ENCODE assay signal across 14 cellular contexts in the genomic region with DNA sequence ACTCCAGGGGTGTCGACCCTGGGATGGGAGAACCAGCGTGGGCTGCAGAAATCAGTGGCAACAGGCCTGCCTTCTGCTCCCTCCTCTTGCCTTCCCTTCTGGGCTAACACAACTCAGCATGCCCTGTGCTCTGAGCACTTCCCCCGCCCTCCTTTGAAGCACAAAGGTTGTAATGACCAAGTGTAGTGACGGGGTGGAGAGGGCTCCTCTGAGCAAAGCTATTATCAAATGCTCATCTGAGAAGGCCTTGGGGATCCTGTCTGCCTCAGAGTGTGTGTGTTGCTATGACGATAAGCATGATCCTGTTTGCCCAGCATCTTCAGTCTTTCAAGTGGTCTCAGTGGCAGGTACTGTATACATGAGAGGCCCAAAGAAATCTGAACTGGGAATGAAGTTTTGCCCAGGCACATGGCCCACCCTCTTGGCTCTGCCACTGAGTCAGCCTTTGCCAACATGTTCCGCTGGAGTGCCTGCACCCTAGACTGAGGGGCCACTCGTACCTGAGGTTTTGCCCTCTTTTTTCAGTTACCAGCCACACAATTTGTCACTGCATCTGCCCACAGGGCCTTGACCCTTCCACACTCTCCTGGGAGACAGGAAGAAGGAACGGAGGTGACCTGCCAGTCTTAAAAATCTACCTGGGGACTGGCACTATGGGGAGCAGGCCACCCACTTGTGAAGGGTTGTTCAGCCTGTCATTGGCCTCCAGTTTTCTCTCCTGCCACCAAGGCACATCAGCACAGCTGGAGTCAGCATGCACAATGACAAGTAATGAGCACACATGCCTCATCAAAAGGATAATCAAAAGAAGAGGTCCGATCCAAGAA.
A peak's percentile ranks its signal among the peaks of the same experiment; 100 is the strongest.
DNase-seq lines count a peak whose midpoint lies in the region; ATAC-seq, FAIRE-seq and TF ChIP-seq lines count a peak whose summit lies in the region.
"Had no signal": no experiment of that assay in that cellular context is flagged by ENCODE, and none has a peak within 500 bp of the region (broad histone marks: within the 10 kb centered on the region; RNA-seq: fewer than 3 reads in every experiment).

No MANE protein-coding gene starts in this region.

- H3K4me3 Mint-ChIP-seq in CD8-positive, alpha-beta memory T cell, result no peak overlapping the region
- no peak overlapping the region for H3K4me3 Mint-ChIP-seq in stimulated activated memory B cell treated with anti-CD40 and anti-IgM and Interleukin-4, amounts not matched to agents 10 μg/mL and 1 μg/mL and 100 μg/mL, for 72 hours
- H3K4me3 Mint-ChIP-seq: activated naive CD4-positive, alpha-beta T cell treated with anti-CD3 and anti-CD28 coated beads, Interleukin-2, amount 50 U/mL, for 24 hours; stimulated activated naive CD8-positive, alpha-beta T cell treated with anti-CD3 and anti-CD28 coated beads, Interleukin-15, Interleukin-2, amounts not matched to agents 100 ng/mL and 50 ng/mL, for 24 hours had no signal

- POLR2A ChIA-PET in CD8-positive, alpha-beta memory T cell (lab: Charles Lee), result no interaction called here

- in situ Hi-C loops in G401 (cut with HindIII; ENCODE audit: low sequenced_read_pairs), result no loop called here

- H3K9me3 ChIP-seq in esophagus (ENCODE audit: control insufficient read depth in 2 of 2, insufficient read depth in 1 of 2, low read depth in 1 of 2, low read length in 1 of 2), result no peaks in the 10 kb centered on the region
- H3K9me3 ChIP-seq in neural cell (ENCODE audit: low read length), result no peaks in the 10 kb centered on the region
- no peaks in the 10 kb centered on the region for H3K9me3 ChIP-seq in kidney (ENCODE audit: control insufficient read depth in 1 of 2, low read length in 2 of 2)
- H3K9me3 ChIP-seq in CD8-positive, alpha-beta memory T cell (ENCODE audit: low read length), result no peaks in the 10 kb centered on the region
- H3K9me3 ChIP-seq: SJSA1 had no signal

- no peak for TF ChIP-seq CTCF in neural cell (IDR thresholded peaks at IDR 0.05; ENCODE audit: poor library complexity, severe bottlenecking)
- no peak for TF ChIP-seq CTCF in kidney (IDR thresholded peaks at IDR 0.05; ENCODE audit: borderline replicate concordance, extremely low read depth, insufficient read depth)

- CTCF ChIA-PET in CD8-positive, alpha-beta memory T cell (lab: Charles Lee), result no interaction called here

- H3K27ac Mint-ChIP-seq in CD8-positive, alpha-beta memory T cell, result peak overlapping the region in 3 of 8 donors; percentile 24 to 47 (median 26)
- H3K27ac Mint-ChIP-seq in stimulated activated memory B cell treated with anti-CD40 and anti-IgM and Interleukin-4, amounts not matched to agents 10 μg/mL and 1 μg/mL and 100 μg/mL, for 72 hours, result no peak overlapping the region
- H3K27ac Mint-ChIP-seq: activated naive CD4-positive, alpha-beta T cell treated with anti-CD3 and anti-CD28 coated beads, Interleukin-2, amount 50 U/mL, for 24 hours; stimulated activated naive CD8-positive, alpha-beta T cell treated with anti-CD3 and anti-CD28 coated beads, Interleukin-15, Interleukin-2, amounts not matched to agents 100 ng/mL and 50 ng/mL, for 24 hours had no signal

- peaks cover 0 to 9% of the 10 kb centered on the region in 2 donors for H3K4me1 ChIP-seq in esophagus (ENCODE audit: control insufficient read depth in 2 of 2, insufficient read depth in 2 of 2, low read length in 1 of 2)
- H3K4me1 ChIP-seq in kidney (ENCODE audit: control insufficient read depth in 1 of 2, insufficient read depth in 1 of 2, low read depth in 1 of 2, low read length in 2 of 2), result peaks cover 0 to 7% of the 10 kb centered on the region in 2 donors
- no peaks in the 10 kb centered on the region for H3K4me1 ChIP-seq in CD8-positive, alpha-beta memory T cell (ENCODE audit: insufficient read depth, low read length)
- H3K4me1 ChIP-seq: SJSA1 had no signal

- no peak overlapping the region for H2AFZ ChIP-seq in neural cell (ENCODE audit: low read depth, low read length)

- H3K36me3 ChIP-seq in esophagus (ENCODE audit: control insufficient read depth in 2 of 2, insufficient read depth in 2 of 2, low read length in 1 of 2) (no peaks in the 10 kb centered on the region), neural cell (ENCODE audit: insufficient read depth, low read length) (no peaks in the 10 kb centered on the region), kidney (ENCODE audit: control insufficient read depth in 1 of 2, insufficient read depth in 2 of 2, low read length in 2 of 2) (no peaks in the 10 kb centered on the region)
- no peaks in the 10 kb centered on the region for H3K36me3 ChIP-seq in CD8-positive, alpha-beta memory T cell (ENCODE audit: insufficient read depth, low read length)
- H3K36me3 ChIP-seq: SJSA1 had no signal

- H3K9me2 ChIP-seq in neural cell (ENCODE audit: insufficient read depth, low read length), result no peaks in the 10 kb centered on the region

- no peak overlapping the region for H3K4me3 ChIP-seq in esophagus (ENCODE audit: low read depth in 1 of 2, low read length in 2 of 2)
- H3K4me3 ChIP-seq in neural cell (ENCODE audit: low read length), result peak overlapping the region; percentile 36
- H3K4me3 ChIP-seq in kidney (ENCODE audit: low read length in 2 of 2), result no peak overlapping the region
- H3K4me3 ChIP-seq in CD8-positive, alpha-beta memory T cell (ENCODE audit: low read length), result no peak overlapping the region
- H3K4me3 ChIP-seq: BLaER1 treated with 17β-estradiol and CSF1 and Interleukin-3, amounts not matched to agents 10 nM and 100 nM; SJSA1 had no signal

- no peak for TF ChIP-seq RAD21 in neural cell (conservative IDR thresholded peaks at IDR 0.05)

- H3K27me3 ChIP-seq in esophagus (ENCODE audit: control insufficient read depth in 1 of 2, insufficient read depth in 2 of 2, low read length in 2 of 2), result no peaks in the 10 kb centered on the region
- no peaks in the 10 kb centered on the region for H3K27me3 ChIP-seq in neural cell (ENCODE audit: insufficient read depth, low read depth, low read length)
- H3K27me3 ChIP-seq in CD8-positive, alpha-beta memory T cell (ENCODE audit: insufficient read depth, low read length, poor library complexity, severe bottlenecking), result no peaks in the 10 kb centered on the region
- H3K27me3 ChIP-seq: BLaER1 treated with 17β-estradiol and CSF1 and Interleukin-3, amounts not matched to agents 10 nM and 100 nM; SJSA1 had no signal

- FAIRE-seq in kidney (lab: Jason Lieb, UNC), result no peak

- peak overlapping the region; percentile 7 for H3K4me2 ChIP-seq in neural cell (ENCODE audit: low read length)
- H3K4me2 ChIP-seq: BLaER1 treated with 17β-estradiol and CSF1 and Interleukin-3, amounts not matched to agents 10 nM and 100 nM had no signal

- no peaks in the 10 kb centered on the region for H3K4me1 Mint-ChIP-seq in CD8-positive, alpha-beta memory T cell
- H3K4me1 Mint-ChIP-seq in stimulated activated memory B cell treated with anti-CD40 and anti-IgM and Interleukin-4, amounts not matched to agents 10 μg/mL and 1 μg/mL and 100 μg/mL, for 72 hours, result peaks cover 29% of the 10 kb centered on the region
- H3K4me1 Mint-ChIP-seq: activated naive CD4-positive, alpha-beta T cell treated with anti-CD3 and anti-CD28 coated beads, Interleukin-2, amount 50 U/mL, for 24 hours had no signal

- H3F3A ChIP-seq in neural cell (ENCODE audit: insufficient read depth, low read length, poor library complexity, severe bottlenecking), result no peaks in the 10 kb centered on the region

- peak overlapping the region; percentile 33 for H3K9ac ChIP-seq in neural cell (ENCODE audit: low read length)
- no peak overlapping the region for H3K9ac ChIP-seq in kidney (ENCODE audit: low read length in 2 of 2)
- H3K9ac ChIP-seq: BLaER1 treated with 17β-estradiol and CSF1 and Interleukin-3, amounts not matched to agents 10 nM and 100 nM had no signal

- no peak for ATAC-seq in stimulated activated memory B cell treated with anti-CD40 and anti-IgM and Interleukin-4, amounts not matched to agents 10 μg/mL and 1 μg/mL and 100 μg/mL, for 72 hours

- WGBS in esophagus, 2 donors, result 89 to 91% methylated on average over 9 of the region's 9 CpGs

- no peaks in the 10 kb centered on the region for H3K27me3 Mint-ChIP-seq in CD8-positive, alpha-beta memory T cell
- H3K27me3 Mint-ChIP-seq in stimulated activated memory B cell treated with anti-CD40 and anti-IgM and Interleukin-4, amounts not matched to agents 10 μg/mL and 1 μg/mL and 100 μg/mL, for 72 hours, result no peaks in the 10 kb centered on the region
- H3K27me3 Mint-ChIP-seq: activated naive CD4-positive, alpha-beta T cell treated with anti-CD3 and anti-CD28 coated beads, Interleukin-2, amount 50 U/mL, for 24 hours; stimulated activated naive CD8-positive, alpha-beta T cell treated with anti-CD3 and anti-CD28 coated beads, Interleukin-15, Interleukin-2, amounts not matched to agents 100 ng/mL and 50 ng/mL, for 24 hours had no signal

- H3K79me2 ChIP-seq in neural cell (replicated peaks; ENCODE audit: insufficient read depth, low read length), result no peaks in the 10 kb centered on the region

- H3K9me3 Mint-ChIP-seq in CD8-positive, alpha-beta memory T cell, result no peaks in the 10 kb centered on the region
- H3K9me3 Mint-ChIP-seq in stimulated activated memory B cell treated with anti-CD40 and anti-IgM and Interleukin-4, amounts not matched to agents 10 μg/mL and 1 μg/mL and 100 μg/mL, for 72 hours, result peaks cover 5% of the 10 kb centered on the region
- H3K9me3 Mint-ChIP-seq: activated naive CD4-positive, alpha-beta T cell treated with anti-CD3 and anti-CD28 coated beads, Interleukin-2, amount 50 U/mL, for 24 hours had no signal

- H4K20me1 ChIP-seq in neural cell (ENCODE audit: insufficient read depth), result no peaks in the 10 kb centered on the region

- TF ChIP-seq EP300 in neural cell (conservative IDR thresholded peaks at IDR 0.05; ENCODE audit: poor library complexity, severe bottlenecking), result peak; percentile 46

- DNase-seq in G401 (ENCODE audit: low spot score) (peak; percentile 16), NCI-H2029 (lab: John Stamatoyannopoulos, UW) (peak; percentile 94), kidney (no peak), NCI-H2107 (lab: John Stamatoyannopoulos, UW) (no peak)
- DNase-seq in CD8-positive, alpha-beta memory T cell, result no peak
- DNase-seq: H7; stimulated activated CD4-positive, alpha-beta T cell treated with anti-CD3 and anti-CD28 coated beads, Interleukin-4, amount 100 ng/mL, for 4 hours had no signal

- intact Hi-C loops in kidney (cut with DNase I), result no loop called here

- H3K36me3 Mint-ChIP-seq in CD8-positive, alpha-beta memory T cell, result peaks cover 0 to 2% (median 0%) of the 10 kb centered on the region in 3 donors
- peaks cover 14% of the 10 kb centered on the region for H3K36me3 Mint-ChIP-seq in stimulated activated memory B cell treated with anti-CD40 and anti-IgM and Interleukin-4, amounts not matched to agents 10 μg/mL and 1 μg/mL and 100 μg/mL, for 72 hours

- H3K27ac ChIP-seq in esophagus (ENCODE audit: low read depth in 2 of 2, low read length in 1 of 2) (peak overlapping the region; percentile 29 to 40), neural cell (ENCODE audit: low read length) (peak overlapping the region; percentile 73), kidney (ENCODE audit: low read depth in 2 of 2, low read length in 2 of 2) (no peak overlapping the region)
- no peak overlapping the region for H3K27ac ChIP-seq in CD8-positive, alpha-beta memory T cell (ENCODE audit: low read depth, low read length)
- H3K27ac ChIP-seq: BLaER1 treated with 17β-estradiol and CSF1 and Interleukin-3, amounts not matched to agents 10 nM and 100 nM; SJSA1 had no signal

TF ChIP-seq in neural cell, 6 proteins besides CTCF, POLR2A, EP300 and RAD21 (continues in another document):
- TF ChIP-seq TAF1 (IDR thresholded peaks at IDR 0.05; ENCODE audit: low read depth), result no peak
- TF ChIP-seq MXI1 (conservative IDR thresholded peaks at IDR 0.05; ENCODE audit: poor library complexity, severe bottlenecking), result no peak

Comparison
In these comparisons a context has a peak if more than half of its experiments do, and no peak if none do; other contexts are left out.
1. DNase-seq: peak in G401 (single experiment) and NCI-H2029 (single experiment); none in kidney (single experiment), CD8-positive, alpha-beta memory T cell (0 of 5) and NCI-H2107 (single experiment).
2. H3K27ac ChIP-seq: peak in esophagus (2 of 2) and neural cell (single experiment); none in kidney (0 of 2) and CD8-positive, alpha-beta memory T cell (single experiment).